8 cellular contexts compared by ENCODE assay signal in the genomic region with DNA sequence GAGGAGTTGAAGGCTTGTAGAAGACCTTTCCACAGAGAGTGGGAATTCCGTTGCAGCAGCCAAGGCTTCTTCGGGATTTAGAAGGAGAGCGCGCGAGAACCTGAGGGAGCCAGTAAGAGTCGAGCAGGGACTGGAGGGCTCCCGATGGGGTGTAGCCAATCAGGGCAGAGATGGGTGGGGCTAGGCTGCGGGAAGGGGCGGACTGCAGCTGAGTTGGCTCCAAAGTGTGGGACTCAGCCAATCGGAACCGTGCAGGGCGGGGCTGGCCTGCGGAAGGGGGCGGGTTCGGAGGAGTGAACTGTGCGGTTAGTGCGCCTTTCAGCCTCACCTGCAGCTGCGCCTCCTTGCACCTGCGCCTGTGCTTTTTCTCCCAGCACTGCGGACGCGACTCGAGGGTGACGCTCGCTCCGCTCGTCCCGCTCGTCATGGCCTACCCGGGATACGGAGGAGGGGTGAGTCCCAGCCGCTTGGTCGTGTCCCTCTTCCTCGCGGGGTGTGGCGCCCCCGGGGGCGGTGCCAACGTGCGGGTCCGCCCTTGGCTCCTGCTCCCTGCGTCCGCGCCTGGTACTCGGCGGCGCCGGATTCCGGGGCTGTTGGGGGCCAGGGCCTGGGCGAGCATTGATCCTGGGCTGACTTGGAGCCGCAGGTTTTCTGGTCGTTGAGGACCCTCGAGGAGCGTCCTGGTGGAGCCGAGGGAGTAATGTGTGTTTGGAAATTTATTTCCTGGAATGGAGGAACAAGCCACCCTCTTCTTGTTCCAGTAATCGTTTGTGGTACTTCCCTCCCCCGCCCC. TPM values are rescaled to one million over a fixed set of nuclear protein-coding genes. Genes with fewer than 3 reads are reported as not detected.
A peak's percentile ranks its signal among the peaks of the same experiment; 100 is the strongest.
DNase-seq lines count a peak whose midpoint lies in the region; ATAC-seq and TF ChIP-seq lines count a peak whose summit lies in the region.

A gene with protein sequence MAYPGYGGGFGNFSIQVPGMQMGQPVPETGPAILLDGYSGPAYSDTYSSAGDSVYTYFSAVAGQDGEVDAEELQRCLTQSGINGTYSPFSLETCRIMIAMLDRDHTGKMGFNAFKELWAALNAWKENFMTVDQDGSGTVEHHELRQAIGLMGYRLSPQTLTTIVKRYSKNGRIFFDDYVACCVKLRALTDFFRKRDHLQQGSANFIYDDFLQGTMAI (plus strand): TSS at position 309 of the 793 bp plus-strand sequence. CDS start 117 bp downstream, at position 426.

- DNase-seq in AG20443 (ENCODE audit: low spot score) (peak; percentile 96), NCI-H524 treated with DMSO at 0.1 percent for 48 hours (lab: John Stamatoyannopoulos, UW) (peak; percentile 76), colonic mucosa (peak; percentile 99), kidney tubule cell (ENCODE audit: low spot score) (peak; percentile 97)
- peak; percentile 99 for DNase-seq in activated CD4-positive, alpha-beta T cell treated with anti-CD3 and anti-CD28 coated beads, Interleukin-2, amount 10 ng/mL, durations not matched to agents 7 days and 5 days
- peak; percentile 88 to 97 for DNase-seq in stimulated activated CD4-positive, alpha-beta T cell treated with anti-CD3 and anti-CD28 coated beads, Interleukin-1b, Interleukin-23, amount 100 ng/mL, for 1 hour (ENCODE audit: low read depth in 2 of 2)

- no peaks in the 10 kb centered on the region for H3K36me3 Mint-ChIP-seq in activated CD4-positive, alpha-beta T cell treated with anti-CD3 and anti-CD28 coated beads, Interleukin-2, amount 10 ng/mL, durations not matched to agents 7 days and 5 days (ENCODE audit: low read depth)

- peak within 1 kb of the TSS; percentile 76 for H3K27ac Mint-ChIP-seq in activated CD4-positive, alpha-beta T cell treated with anti-CD3 and anti-CD28 coated beads, Interleukin-2, amount 10 ng/mL, durations not matched to agents 7 days and 5 days

- intact Hi-C loops in colonic mucosa (cut with DNase I): no loop called here

- POLR2A ChIA-PET in activated CD4-positive, alpha-beta T cell treated with anti-CD3 and anti-CD28 coated beads, Interleukin-2, amount 10 ng/mL, durations not matched to agents 7 days and 5 days (lab: Charles Lee): no interaction called here

- no peak for TF ChIP-seq CTCF in colonic mucosa (IDR thresholded peaks at IDR 0.05)

- H3K4me3 Mint-ChIP-seq in activated CD4-positive, alpha-beta T cell treated with anti-CD3 and anti-CD28 coated beads, Interleukin-2, amount 10 ng/mL, durations not matched to agents 7 days and 5 days: peak within 1 kb of the TSS; percentile 72

- CTCF ChIA-PET in activated CD4-positive, alpha-beta T cell treated with anti-CD3 and anti-CD28 coated beads, Interleukin-2, amount 10 ng/mL, durations not matched to agents 7 days and 5 days (lab: Charles Lee): interaction anchor here (1.1 kb wide), 1 partner anchor 9 kb away, joined by 3 read pairs; no protein-coding TSS in a partner anchor

- H3K4me1 ChIP-seq in colonic mucosa: peaks cover 4% of the 10 kb centered on the region

- H3K27me3 Mint-ChIP-seq in activated CD4-positive, alpha-beta T cell treated with anti-CD3 and anti-CD28 coated beads, Interleukin-2, amount 10 ng/mL, durations not matched to agents 7 days and 5 days: peaks cover 10% of the 10 kb centered on the region

- no peaks in the 10 kb centered on the region for H3K27me3 ChIP-seq in colonic mucosa

- peak within 1 kb of the TSS; percentile 66 to 82 for H3K9ac ChIP-seq in colonic mucosa (ENCODE audit: low read depth in 2 of 2, low read length in 2 of 2)

- H3K4me1 Mint-ChIP-seq in activated CD4-positive, alpha-beta T cell treated with anti-CD3 and anti-CD28 coated beads, Interleukin-2, amount 10 ng/mL, durations not matched to agents 7 days and 5 days: peaks cover 13% of the 10 kb centered on the region

- ATAC-seq in HG03378 (IDR thresholded peaks at IDR 0.05; ENCODE audit: unreplicated experiment): peak; percentile 98

- peak; percentile 70 for TF ChIP-seq POLR2A in GM19099 (IDR thresholded peaks at IDR 0.05; ENCODE audit: extremely low read depth, insufficient read length, low read depth)

- no peaks in the 10 kb centered on the region for H3K36me3 ChIP-seq in colonic mucosa

- H3K9me3 Mint-ChIP-seq in activated CD4-positive, alpha-beta T cell treated with anti-CD3 and anti-CD28 coated beads, Interleukin-2, amount 10 ng/mL, durations not matched to agents 7 days and 5 days: no peaks in the 10 kb centered on the region

- H3K9me3 ChIP-seq in colonic mucosa: no peaks in the 10 kb centered on the region

- H3K4me3 ChIP-seq in colonic mucosa: peak within 1 kb of the TSS; percentile 58

- H3K27ac ChIP-seq in colonic mucosa: peak within 1 kb of the TSS; percentile 75

RNA-seq across cellular contexts. Expression of the gene that starts here (rescaled TPM):
- total RNA-seq in activated CD4-positive, alpha-beta T cell treated with anti-CD3 and anti-CD28 coated beads, Interleukin-2, amount 10 ng/mL, durations not matched to agents 7 days and 5 days: 10 to 100 TPM; 11.8 to 14.4 TPM
- 10 to 100 TPM; 22.1 to 30.9 TPM for total RNA-seq in colonic mucosa

Comparison
In these comparisons a context has a peak if more than half of its experiments do, and no peak if none do; other contexts are left out.
1. Peak in every context shown above with its lines: DNase-seq, ATAC-seq, H3K4me3 ChIP-seq and H3K27ac ChIP-seq.